ENCODE assay signal across 10 cellular contexts in the genomic region with DNA sequence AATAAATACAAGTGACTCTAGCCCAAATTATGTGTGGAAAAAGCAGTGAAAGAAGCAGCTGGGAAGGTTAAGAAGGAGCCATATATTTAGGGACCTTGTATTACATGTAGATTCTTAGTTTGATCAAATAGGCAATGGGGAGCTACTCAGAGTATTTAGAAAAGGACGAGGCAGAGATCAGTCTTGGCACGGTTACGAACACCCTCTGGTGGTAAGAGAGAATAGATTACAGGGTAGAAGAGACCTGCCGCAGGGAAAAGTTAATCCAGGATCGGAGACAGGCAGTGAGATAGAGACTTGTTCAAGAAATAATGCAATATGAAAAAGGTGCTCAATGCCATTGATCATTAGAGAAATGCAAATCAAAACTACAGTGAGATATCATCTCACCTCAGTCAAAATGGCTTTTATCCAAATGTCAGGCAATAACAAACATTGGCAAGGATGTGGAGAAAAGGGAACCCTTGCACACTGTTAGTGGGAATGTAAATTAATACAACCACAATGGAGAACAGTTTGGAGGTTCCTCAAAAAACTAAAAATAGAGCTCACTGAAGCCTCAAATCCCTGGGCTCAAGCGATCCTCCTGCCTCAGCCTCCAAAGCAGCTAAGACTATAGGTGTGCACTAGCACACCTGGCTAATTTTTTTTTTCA. TPM values are rescaled to one million over a fixed set of nuclear protein-coding genes. Genes with fewer than 3 reads are reported as not detected.
DNase-seq lines count a peak whose midpoint lies in the region; ATAC-seq and TF ChIP-seq lines count a peak whose summit lies in the region.
"Had no signal": no experiment of that assay in that cellular context is flagged by ENCODE, and none has a peak within 500 bp of the region (broad histone marks: within the 10 kb centered on the region; RNA-seq: fewer than 3 reads in every experiment).

No MANE protein-coding gene starts in this region.

- H3K9ac ChIP-seq in H9 (ENCODE audit: extremely low read depth, insufficient read length, low read length) (no peak overlapping the region), trophoblast cell (ENCODE audit: low read length) (no peak overlapping the region)

- H4K8ac ChIP-seq in H9 (replicated peaks; ENCODE audit: insufficient read length, low read depth, low read length): no peak overlapping the region
- H4K8ac ChIP-seq in trophoblast cell (ENCODE audit: low read depth, low read length): no peak overlapping the region

- no peak overlapping the region for H4K12ac ChIP-seq in trophoblast cell (ENCODE audit: low read depth, low read length)

- H3K27me3 ChIP-seq in H9 (ENCODE audit: insufficient read depth, low read length) (no peaks in the 10 kb centered on the region), RWPE2 (ENCODE audit: insufficient read depth, poor library complexity, severe bottlenecking) (no peaks in the 10 kb centered on the region), trophoblast cell (ENCODE audit: insufficient read depth, low read length) (no peaks in the 10 kb centered on the region)

- H4K5ac ChIP-seq in H9 (ENCODE audit: insufficient read length, low read depth, low read length): no peak overlapping the region

- H3K18ac ChIP-seq in H9 (ENCODE audit: insufficient read length, low read depth, low read length) (no peak overlapping the region), trophoblast cell (ENCODE audit: low read length) (no peak overlapping the region)

- H3K79me1 ChIP-seq in H9 (ENCODE audit: insufficient read depth, low read depth, low read length, poor library complexity, severe bottlenecking): no peaks in the 10 kb centered on the region
- no peaks in the 10 kb centered on the region for H3K79me1 ChIP-seq in trophoblast cell (ENCODE audit: low read length)

- H4K91ac ChIP-seq in H9 (ENCODE audit: insufficient read length, low read depth, low read length): no peak overlapping the region
- no peak overlapping the region for H4K91ac ChIP-seq in trophoblast cell (ENCODE audit: low read depth, low read length)

- DNase-seq in H9: peak; percentile 45
- no peak for DNase-seq in RWPE2 (ENCODE audit: low spot score)
- peak; percentile 34 for DNase-seq in fibroblast of the conjunctiva (ENCODE audit: low read depth)
- DNase-seq in trophoblast cell: peak; percentile 13 to 66
- no peak for DNase-seq in H4 (ENCODE audit: low spot score)
- no peak for DNase-seq in NCI-H2029 treated with DMSO at 0.1 percent for 48 hours (lab: John Stamatoyannopoulos, UW)
- DNase-seq in activated T-cell treated with anti-CD3 and anti-CD28 coated beads, Interleukin-2, amount 50 U/mL, for 4 hours: no peak

- no peak overlapping the region for H3T11ph ChIP-seq in H9 (ENCODE audit: low read length)

- ATAC-seq in RWPE2 (ENCODE audit: low read depth) (0 out of 3 replicates have a peak, but pooled peaks have one; percentile 53), HG02759 (IDR thresholded peaks at IDR 0.05; ENCODE audit: unreplicated experiment) (no peak)
- ATAC-seq in activated T-cell treated with anti-CD3 and anti-CD28 coated beads, Interleukin-2, amount 50 U/mL, for 4 hours: no peak

- H2AFZ ChIP-seq in H9 (ENCODE audit: low read length) (no peak overlapping the region), trophoblast cell (ENCODE audit: insufficient read depth, low read length, poor library complexity) (no peak overlapping the region)

- H3K23ac ChIP-seq in H9 (ENCODE audit: insufficient read length, low read depth, low read length): no peak overlapping the region
- H3K23ac ChIP-seq in trophoblast cell (ENCODE audit: low read length): no peak overlapping the region

- H3K14ac ChIP-seq in H9 (ENCODE audit: insufficient read depth, low read length) (no peak overlapping the region), trophoblast cell (ENCODE audit: low read length) (no peak overlapping the region)

- no peaks in the 10 kb centered on the region for H3K4me1 ChIP-seq in H9 (ENCODE audit: insufficient read depth, low read length)
- H3K4me1 ChIP-seq in RWPE2 (ENCODE audit: insufficient read depth, poor library complexity, severe bottlenecking): no peaks in the 10 kb centered on the region
- H3K4me1 ChIP-seq in trophoblast cell (ENCODE audit: control insufficient read depth in 1 of 2, insufficient read depth in 2 of 2, low read length in 2 of 2): no peaks in the 10 kb centered on the region

- H3K36me3 ChIP-seq in RWPE2 (ENCODE audit: low read depth): peaks cover 10% of the 10 kb centered on the region
- H3K36me3 ChIP-seq in trophoblast cell (ENCODE audit: control insufficient read depth in 1 of 2, insufficient read depth in 2 of 2, low read length in 2 of 2): peaks cover 2 to 5% of the 10 kb centered on the region in 2 experiments

- H3K27me3 Mint-ChIP-seq in H9 (ENCODE audit: low read depth): no peaks in the 10 kb centered on the region
- H3K27me3 Mint-ChIP-seq in activated T-cell treated with anti-CD3 and anti-CD28 coated beads, Interleukin-2, amount 50 U/mL, for 4 hours (ENCODE audit: low read depth): no peaks in the 10 kb centered on the region
- H3K27me3 Mint-ChIP-seq: memory B cell had no signal

- H3K4me1 Mint-ChIP-seq in H9: peaks cover 5% of the 10 kb centered on the region in 2 experiments; a peak in 2 of 4 replicates
- H3K4me1 Mint-ChIP-seq in activated T-cell treated with anti-CD3 and anti-CD28 coated beads, Interleukin-2, amount 50 U/mL, for 4 hours (ENCODE audit: low read depth): peaks cover 19% of the 10 kb centered on the region

- H2AK5ac ChIP-seq in H9 (ENCODE audit: insufficient read length, low read length) (no peak overlapping the region), trophoblast cell (ENCODE audit: low read length) (no peak overlapping the region)

- H2BK5ac ChIP-seq in H9 (ENCODE audit: insufficient read length, low read length) (no peak overlapping the region), trophoblast cell (ENCODE audit: low read depth, low read length, poor library complexity) (no peak overlapping the region)

- H4K20me1 ChIP-seq in H9 (ENCODE audit: control insufficient read depth, insufficient read depth, insufficient read length): no peaks in the 10 kb centered on the region

- H3K23me2 ChIP-seq in H9 (ENCODE audit: insufficient read length, low read depth, low read length, poor library complexity, severe bottlenecking): no peaks in the 10 kb centered on the region

- peaks cover 0 to 16% (median 0%) of the 10 kb centered on the region in 3 experiments; a peak in 2 of 7 replicates for H3K36me3 Mint-ChIP-seq in H9 (ENCODE audit: insufficient read depth in 1 of 3, low read depth in 3 of 3)
- peaks cover 13% of the 10 kb centered on the region for H3K36me3 Mint-ChIP-seq in activated T-cell treated with anti-CD3 and anti-CD28 coated beads, Interleukin-2, amount 50 U/mL, for 4 hours (ENCODE audit: insufficient read depth)

- peak; percentile 73 for TF ChIP-seq CTCF in H9 (conservative IDR thresholded peaks at IDR 0.05)
- peak; percentile 53 for TF ChIP-seq CTCF in RWPE2 (IDR thresholded peaks at IDR 0.05; ENCODE audit: poor library complexity, severe bottlenecking)

- H2BK12ac ChIP-seq in H9 (ENCODE audit: insufficient read length, low read depth, low read length) (no peak overlapping the region), trophoblast cell (ENCODE audit: low read length) (no peak overlapping the region)

- H3K4ac ChIP-seq in H9 (ENCODE audit: low read depth, low read length): no peak overlapping the region
- H3K4ac ChIP-seq in trophoblast cell (ENCODE audit: low read depth, low read length): no peak overlapping the region

- H3K9me3 Mint-ChIP-seq in H9: no peaks in the 10 kb centered on the region
- no peaks in the 10 kb centered on the region for H3K9me3 Mint-ChIP-seq in activated T-cell treated with anti-CD3 and anti-CD28 coated beads, Interleukin-2, amount 50 U/mL, for 4 hours
- H3K9me3 Mint-ChIP-seq: memory B cell had no signal

- no peak overlapping the region for H2BK15ac ChIP-seq in H9 (ENCODE audit: low read depth, low read length)

- H3K4me2 ChIP-seq in H9 (ENCODE audit: insufficient read depth, insufficient read length, low read length) (no peak overlapping the region), trophoblast cell (ENCODE audit: low read length) (no peak overlapping the region)

- H3K4me3 ChIP-seq in RWPE2 (ENCODE audit: severe bottlenecking): no peak overlapping the region
- H3K4me3 ChIP-seq in trophoblast cell (ENCODE audit: low read depth, low read length): no peak overlapping the region
- H3K4me3 ChIP-seq: thoracic aorta had no signal

- peak overlapping the region in 1 of 3 experiments; percentile 4; a peak in 1 of 7 replicates for H3K27ac Mint-ChIP-seq in H9
- H3K27ac Mint-ChIP-seq: memory B cell had no signal

- H3K27ac ChIP-seq in H9 (ENCODE audit: insufficient read length, low read depth, low read length): no peak overlapping the region
- no peak overlapping the region for H3K27ac ChIP-seq in RWPE2 (ENCODE audit: poor library complexity, severe bottlenecking)
- no peak overlapping the region for H3K27ac ChIP-seq in trophoblast cell (ENCODE audit: low read depth, low read length)
- H3K27ac ChIP-seq: thoracic aorta had no signal

- WGBS in H9 (ENCODE audit: extremely low coverage, insufficient read length, low lambda C conversion rate): no CpG with 5 or more reads among the region's 6 CpGs
- WGBS in trophoblast cell (ENCODE audit: extremely low coverage, insufficient coverage, insufficient read length): no CpG with 5 or more reads among the region's 6 CpGs

- no peak overlapping the region for H2BK20ac ChIP-seq in H9 (ENCODE audit: low read depth, low read length, poor library complexity, severe bottlenecking)

- H3K9me3 ChIP-seq in H9 (ENCODE audit: control insufficient read depth, low read depth, low read length): no peaks in the 10 kb centered on the region
- H3K9me3 ChIP-seq in RWPE2 (ENCODE audit: severe bottlenecking): no peaks in the 10 kb centered on the region
- no peaks in the 10 kb centered on the region for H3K9me3 ChIP-seq in trophoblast cell (ENCODE audit: insufficient read depth, low read depth, low read length)
- H3K9me3 ChIP-seq: thoracic aorta had no signal

- no peak overlapping the region for H3K4me3 Mint-ChIP-seq in H9
- H3K4me3 Mint-ChIP-seq in activated T-cell treated with anti-CD3 and anti-CD28 coated beads, Interleukin-2, amount 50 U/mL, for 4 hours: no peak overlapping the region
- H3K4me3 Mint-ChIP-seq: memory B cell had no signal

- H3K79me2 ChIP-seq in H9 (ENCODE audit: insufficient read depth, low read length): no peaks in the 10 kb centered on the region; the same call in 1 of the 2 replicates
- H3K79me2 ChIP-seq in trophoblast cell (ENCODE audit: control insufficient read depth, insufficient read depth, low read length, poor library complexity): no peaks in the 10 kb centered on the region

- H2BK120ac ChIP-seq in H9 (ENCODE audit: low read depth, low read length, poor library complexity, severe bottlenecking) (no peak overlapping the region), trophoblast cell (ENCODE audit: insufficient read depth, low read length, poor library complexity) (no peak overlapping the region)

- H3K56ac ChIP-seq in H9 (ENCODE audit: insufficient read length, low read depth, low read length): no peak overlapping the region

RNA-seq across cellular contexts. Expression of a gene that starts 12.0 kb away (rescaled TPM):
- total RNA-seq in H9 (2021): 22.6 and 24.5 TPM in 2 replicates
- 12.7 and 12.8 TPM in 2 replicates for polyA plus RNA-seq in trophoblast cell (2013)
- total RNA-seq in H4 (2014; rRNA removed; shearing (Covaris generic)): 34.7 and 45.8 TPM in 2 replicates
- total RNA-seq in activated T-cell treated with anti-CD3 and anti-CD28 coated beads, Interleukin-2, amount 50 U/mL, for 4 hours: 10 to 100 TPM; 37.8 to 45.9 (median 41.9) TPM

RNA-seq across cellular contexts. Expression of a gene that starts 44.7 kb away (rescaled TPM):
- total RNA-seq in H9 (2021): 10.0 and 10.3 TPM in 2 replicates
- polyA plus RNA-seq in trophoblast cell (2013): 9.6 and 9.9 TPM in 2 replicates
- 13.8 and 17.4 TPM in 2 replicates for total RNA-seq in H4 (2014; rRNA removed; shearing (Covaris generic))
- 1 to 10 TPM; 2.3 to 3.8 (median 3.2) TPM for total RNA-seq in activated T-cell treated with anti-CD3 and anti-CD28 coated beads, Interleukin-2, amount 50 U/mL, for 4 hours

Comparison
In these comparisons a context has a peak if more than half of its experiments do, and no peak if none do; other contexts are left out.
1. DNase-seq: peak in H9 (single experiment), fibroblast of the conjunctiva (single experiment) and trophoblast cell (2 of 2); none in RWPE2 (single experiment), H4 (single experiment), NCI-H2029 treated with DMSO at 0.1 percent for 48 hours (single experiment) and activated T-cell treated with anti-CD3 and anti-CD28 coated beads, Interleukin-2, amount 50 U/mL, for 4 hours (single experiment).